8 cellular contexts compared by ENCODE assay signal in genomic region chr18:5294618-5295230, GRCh38. TPM values are rescaled to one million over a fixed set of nuclear protein-coding genes. Genes with fewer than 3 reads are reported as not detected.
DNase-seq lines count a peak whose midpoint lies in the region; ATAC-seq and TF ChIP-seq lines count a peak whose summit lies in the region.

No MANE protein-coding gene starts in this region.

- ATAC-seq in GM19397 (IDR thresholded peaks at IDR 0.05; ENCODE audit: unreplicated experiment) (peak; percentile 11), HG03558 (IDR thresholded peaks at IDR 0.05; ENCODE audit: extremely low read depth, unreplicated experiment) (peak; percentile 18)

- no peak for TF ChIP-seq CTCF in C4-2B (conservative IDR thresholded peaks at IDR 0.05)
- no peak for TF ChIP-seq CTCF in osteocyte (IDR thresholded peaks at IDR 0.05)
- TF ChIP-seq CTCF in tibial artery (IDR thresholded peaks at IDR 0.05): no peak

- peak overlapping the region; percentile 84 for H3K4me3 Mint-ChIP-seq in osteocyte (ENCODE audit: unreplicated experiment)

- DNase-seq in RPMI7951 (ENCODE audit: low read depth): peak; percentile 58
- peak; percentile 64 for DNase-seq in activated effector memory CD4-positive, alpha-beta T cell treated with Interleukin-2 at 50 U/mL for 16 hours
- DNase-seq in foreskin melanocyte: peak; percentile 68
- DNase-seq in osteocyte (ENCODE audit: extremely low spot score, unreplicated experiment): no peak
- peak; percentile 51 to 81 for DNase-seq in tibial artery

- H3K27me3 Mint-ChIP-seq in osteocyte (ENCODE audit: unreplicated experiment): peaks cover 11% of the 10 kb centered on the region

- no peaks in the 10 kb centered on the region for H3K9me3 Mint-ChIP-seq in osteocyte (ENCODE audit: unreplicated experiment)

- peaks cover 10 to 18% (median 18%) of the 10 kb centered on the region in 3 donors for H3K36me3 ChIP-seq in tibial artery

- peak overlapping the region; percentile 72 to 99 for H3K4me3 ChIP-seq in tibial artery

- H3K36me3 Mint-ChIP-seq in osteocyte (ENCODE audit: unreplicated experiment): peaks cover 20% of the 10 kb centered on the region

- H3K27ac Mint-ChIP-seq in osteocyte (ENCODE audit: unreplicated experiment): peak overlapping the region; percentile 81

- no peaks in the 10 kb centered on the region for H3K27me3 ChIP-seq in tibial artery

- peaks cover 0 to 21% (median 8%) of the 10 kb centered on the region in 4 donors for H3K4me1 ChIP-seq in tibial artery

- no peaks in the 10 kb centered on the region for H3K9me3 ChIP-seq in tibial artery

- intact Hi-C loops in tibial artery (cut with DNase I; ENCODE audit: low total_unique reads): loop anchor here (2.0 kb wide), 1 partner anchor 56 kb away; no protein-coding TSS in a partner anchor

- H3K4me1 Mint-ChIP-seq in osteocyte (ENCODE audit: unreplicated experiment): peaks cover 16% of the 10 kb centered on the region

- H3K27ac ChIP-seq in C4-2B: peak overlapping the region; percentile 99
- H3K27ac ChIP-seq in tibial artery: peak overlapping the region; percentile 87 to 95

RNA-seq across cellular contexts. Expression of gene ZBTB14, which starts 0.8 kb away (rescaled TPM):
- 9.7 and 12.4 TPM in 2 replicates for total RNA-seq in RPMI7951 (2014; rRNA removed; shearing (Covaris generic))
- 14.2 and 14.4 TPM in 2 replicates for total RNA-seq in osteocyte
